In genomic region chr1:54405894-54406293, GRCh38 we compare ENCODE assay signal across 8 cellular contexts. TPM values are rescaled to one million over a fixed set of nuclear protein-coding genes. Genes with fewer than 3 reads are reported as not detected.
A peak's percentile ranks its signal among the peaks of the same experiment; 100 is the strongest.
DNase-seq lines count a peak whose midpoint lies in the region; FAIRE-seq and TF ChIP-seq lines count a peak whose summit lies in the region.

No MANE protein-coding gene starts in this region.

- H3K9me3 Mint-ChIP-seq in activated CD4-positive, alpha-beta T cell treated with anti-CD3 and anti-CD28 coated beads, Interleukin-2, amount 10 ng/mL, durations not matched to agents 7 days and 5 days, result no peaks in the 10 kb centered on the region

- peak overlapping the region; percentile 71 for H3K27ac ChIP-seq in WERI-Rb-1
- no peak overlapping the region for H3K27ac ChIP-seq in kidney (ENCODE audit: low read depth in 2 of 2, low read length in 2 of 2)
- peak overlapping the region; percentile 82 to 89 for H3K27ac ChIP-seq in tibial artery

- TF ChIP-seq CTCF in WERI-Rb-1 (IDR thresholded peaks at IDR 0.05; ENCODE audit: low read depth, low read length) (no peak), kidney (IDR thresholded peaks at IDR 0.05; ENCODE audit: borderline replicate concordance, extremely low read depth, insufficient read depth) (no peak), tibial artery (IDR thresholded peaks at IDR 0.05) (no peak)

- H3K27me3 ChIP-seq in WERI-Rb-1 (ENCODE audit: insufficient read depth, low read depth, severe bottlenecking) (no peaks in the 10 kb centered on the region), tibial artery (no peaks in the 10 kb centered on the region)

- H3K36me3 ChIP-seq in WERI-Rb-1 (peaks cover 45% of the 10 kb centered on the region), kidney (ENCODE audit: control insufficient read depth in 1 of 2, insufficient read depth in 2 of 2, low read length in 2 of 2) (peaks cover under 1 to 9% of the 10 kb centered on the region in 2 donors), tibial artery (peaks cover 13 to 19% (median 17%) of the 10 kb centered on the region in 3 donors)

- no peak for FAIRE-seq in kidney (lab: Jason Lieb, UNC)

- H3K4me3 Mint-ChIP-seq in activated CD4-positive, alpha-beta T cell treated with anti-CD3 and anti-CD28 coated beads, Interleukin-2, amount 10 ng/mL, durations not matched to agents 7 days and 5 days, result peak overlapping the region; percentile 93

- peaks cover 15 to 38% of the 10 kb centered on the region in 2 donors for H3K4me1 ChIP-seq in kidney (ENCODE audit: control insufficient read depth in 1 of 2, insufficient read depth in 1 of 2, low read depth in 1 of 2, low read length in 2 of 2)
- H3K4me1 ChIP-seq in tibial artery, result peaks cover 0 to 51% (median 33%) of the 10 kb centered on the region in 4 donors

- POLR2A ChIA-PET in activated CD4-positive, alpha-beta T cell treated with anti-CD3 and anti-CD28 coated beads, Interleukin-2, amount 10 ng/mL, durations not matched to agents 7 days and 5 days (lab: Charles Lee), result interaction anchor here (0.7 kb wide), 1 partner anchor 74 kb away, joined by 5 read pairs; no protein-coding TSS in a partner anchor

- H3K27ac Mint-ChIP-seq in activated CD4-positive, alpha-beta T cell treated with anti-CD3 and anti-CD28 coated beads, Interleukin-2, amount 10 ng/mL, durations not matched to agents 7 days and 5 days, result no peak overlapping the region

- H3K4me3 ChIP-seq in WERI-Rb-1 (ENCODE audit: low read depth, low read length), result peak overlapping the region; percentile 79
- H3K4me3 ChIP-seq in kidney (ENCODE audit: low read length in 2 of 2), result no peak overlapping the region
- peak overlapping the region; percentile 83 to 84 for H3K4me3 ChIP-seq in tibial artery

- peaks cover 40% of the 10 kb centered on the region for H3K36me3 Mint-ChIP-seq in activated CD4-positive, alpha-beta T cell treated with anti-CD3 and anti-CD28 coated beads, Interleukin-2, amount 10 ng/mL, durations not matched to agents 7 days and 5 days (ENCODE audit: low read depth)

- DNase-seq in activated CD4-positive, alpha-beta T cell treated with anti-CD3 and anti-CD28 coated beads, Interleukin-2, amount 10 ng/mL, durations not matched to agents 7 days and 5 days, result no peak
- no peak for DNase-seq in activated CD4-positive, alpha-beta T cell treated with anti-CD3 and anti-CD28 coated beads, Interleukin-2, amount 50 U/mL, for 48 hours
- DNase-seq in WERI-Rb-1 (no peak), kidney (peak; percentile 83), tibial artery (no peak), ureter (ENCODE audit: low spot score) (no peak), A172 (ENCODE audit: low spot score) (no peak)
- no peak for DNase-seq in NK-92 treated with Interleukin-12 subunit alpha and Interleukin-12 subunit beta, amount 100 ng/mL, for 24 hours (lab: John Stamatoyannopoulos, UW)

- H3K9me3 ChIP-seq in WERI-Rb-1 (ENCODE audit: severe bottlenecking) (no peaks in the 10 kb centered on the region), kidney (ENCODE audit: control insufficient read depth in 1 of 2, low read length in 2 of 2) (no peaks in the 10 kb centered on the region), tibial artery (no peaks in the 10 kb centered on the region)

- intact Hi-C loops in kidney (cut with DNase I), result loop anchor here (5.0 to 10.0 kb wide), 2 partner anchors 81 to 141 kb away; no protein-coding TSS in a partner anchor
- intact Hi-C loops in tibial artery (cut with DNase I; ENCODE audit: low total_unique reads), result loop anchor here (5.0 kb wide), 1 partner anchor 284 kb away; no protein-coding TSS in a partner anchor

- H3K4me1 Mint-ChIP-seq in activated CD4-positive, alpha-beta T cell treated with anti-CD3 and anti-CD28 coated beads, Interleukin-2, amount 10 ng/mL, durations not matched to agents 7 days and 5 days, result peaks cover 72% of the 10 kb centered on the region

- no peaks in the 10 kb centered on the region for H3K27me3 Mint-ChIP-seq in activated CD4-positive, alpha-beta T cell treated with anti-CD3 and anti-CD28 coated beads, Interleukin-2, amount 10 ng/mL, durations not matched to agents 7 days and 5 days

- CTCF ChIA-PET in activated CD4-positive, alpha-beta T cell treated with anti-CD3 and anti-CD28 coated beads, Interleukin-2, amount 10 ng/mL, durations not matched to agents 7 days and 5 days (lab: Charles Lee), result interaction anchor here (1.0 to 2.3 kb wide), 2 partner anchors 25 to 81 kb away, joined by 3 to 11 read pairs; no protein-coding TSS in a partner anchor

- H3K9ac ChIP-seq in kidney (ENCODE audit: low read length in 2 of 2), result no peak overlapping the region

RNA-seq across cellular contexts. Expression of gene SSBP3, which starts 0.3 kb away (rescaled TPM):
- total RNA-seq in activated CD4-positive, alpha-beta T cell treated with anti-CD3 and anti-CD28 coated beads, Interleukin-2, amount 10 ng/mL, durations not matched to agents 7 days and 5 days, result 100 to 1,000 TPM in 1 of 2 experiments, 10 to 100 TPM in 1; 93.4 to 127 TPM
- 49.6 TPM for total RNA-seq in kidney
- 33.3 TPM for polyA plus RNA-seq in kidney (ENCODE audit: insufficient read depth, low read depth, low replicate concordance)
- total RNA-seq in ureter, result 47.3 TPM
- total RNA-seq in A172 (2014; rRNA removed; shearing (Covaris generic)), result 14.1 and 19.4 TPM in 2 replicates

Comparison
In these comparisons a context has a peak if more than half of its experiments do, and no peak if none do; other contexts are left out.
1. H3K27ac ChIP-seq: peak in WERI-Rb-1 (single experiment) and tibial artery (2 of 2); none in kidney (0 of 2).
2. H3K4me3 ChIP-seq: peak in WERI-Rb-1 (single experiment) and tibial artery (2 of 2); none in kidney (0 of 2).